In genomic region chr20:45925821-45926506, GRCh38 we compare ENCODE assay signal across 17 cellular contexts. TPM values are rescaled to one million over a fixed set of nuclear protein-coding genes. Genes with fewer than 3 reads are reported as not detected.
"Had no signal": no experiment of that assay in that cellular context is flagged by ENCODE, and none has a peak within 500 bp of the region (broad histone marks: within the 10 kb centered on the region; RNA-seq: fewer than 3 reads in every experiment).

No MANE protein-coding gene starts in this region.

- H3K36me3 Mint-ChIP-seq: activated naive CD8-positive, alpha-beta T cell treated with anti-CD3 and anti-CD28 coated beads for 36 hours; brain; natural killer cell had no signal

- H3K4me3 Mint-ChIP-seq: activated B cell treated with CpG ODN at 0.5 μM for 24 hours; activated CD4-positive, alpha-beta T cell treated with anti-CD3 and anti-CD28 coated beads, Interleukin-2, amount 10 ng/mL, durations not matched to agents 24 days and 14 days; activated CD8-positive, alpha-beta T cell treated with anti-CD3 and anti-CD28 coated beads, Interleukin-2, amount 10 ng/mL, durations not matched to agents 7 days and 5 days; activated naive CD8-positive, alpha-beta T cell treated with anti-CD3 and anti-CD28 coated beads for 36 hours; activated T-cell treated with anti-CD3 and anti-CD28 coated beads, Interleukin-2, amount 50 U/mL, for 72 hours; brain; effector memory CD8-positive, alpha-beta T cell; natural killer cell had no signal

- H3K27ac Mint-ChIP-seq: activated B cell treated with CpG ODN at 0.5 μM for 24 hours; activated CD4-positive, alpha-beta T cell treated with anti-CD3 and anti-CD28 coated beads, Interleukin-2, amount 10 ng/mL, durations not matched to agents 24 days and 14 days; activated CD8-positive, alpha-beta T cell treated with anti-CD3 and anti-CD28 coated beads, Interleukin-2, amount 10 ng/mL, durations not matched to agents 7 days and 5 days; activated naive CD8-positive, alpha-beta T cell treated with anti-CD3 and anti-CD28 coated beads for 36 hours; activated T-cell treated with anti-CD3 and anti-CD28 coated beads, Interleukin-2, amount 50 U/mL, for 72 hours; effector memory CD8-positive, alpha-beta T cell; natural killer cell; T-helper 17 cell had no signal

- H3K27me3 ChIP-seq: heart left ventricle, sigmoid colon, stomach had no signal

- DNase-seq: activated B cell treated with CpG ODN at 0.5 μM for 24 hours; activated CD4-positive, alpha-beta T cell treated with anti-CD3 and anti-CD28 coated beads, Interleukin-2, amount 10 ng/mL, durations not matched to agents 24 days and 14 days; activated CD8-positive, alpha-beta memory T cell treated with anti-CD3 and anti-CD28 coated beads, Interleukin-2, amount 50 U/mL, for 48 hours; activated CD8-positive, alpha-beta T cell treated with anti-CD3 and anti-CD28 coated beads, Interleukin-2, amount 10 ng/mL, durations not matched to agents 7 days and 5 days; activated naive CD8-positive, alpha-beta T cell treated with anti-CD3 and anti-CD28 coated beads for 36 hours; activated T-cell treated with anti-CD3 and anti-CD28 coated beads, Interleukin-2, amount 50 U/mL, for 72 hours; cortex of kidney; effector memory CD8-positive, alpha-beta T cell; natural killer cell; sigmoid colon; stimulated activated CD4-positive, alpha-beta T cell treated with anti-CD3 and anti-CD28 coated beads, Interleukin-1b, Interleukin-23, amount 100 ng/mL, for 48 hours; stomach; T-helper 17 cell had no signal

- H3K27me3 Mint-ChIP-seq: activated naive CD8-positive, alpha-beta T cell treated with anti-CD3 and anti-CD28 coated beads for 36 hours; brain had no signal

- H3K9me3 Mint-ChIP-seq: activated B cell treated with CpG ODN at 0.5 μM for 24 hours; activated CD4-positive, alpha-beta T cell treated with anti-CD3 and anti-CD28 coated beads, Interleukin-2, amount 10 ng/mL, durations not matched to agents 24 days and 14 days; activated naive CD8-positive, alpha-beta T cell treated with anti-CD3 and anti-CD28 coated beads for 36 hours; activated T-cell treated with anti-CD3 and anti-CD28 coated beads, Interleukin-2, amount 50 U/mL, for 72 hours; brain; effector memory CD8-positive, alpha-beta T cell; natural killer cell had no signal

- ATAC-seq: activated CD8-positive, alpha-beta T cell treated with anti-CD3 and anti-CD28 coated beads, Interleukin-2, amount 10 ng/mL, durations not matched to agents 7 days and 5 days; activated T-cell treated with anti-CD3 and anti-CD28 coated beads, Interleukin-2, amount 50 U/mL, for 72 hours; effector memory CD8-positive, alpha-beta T cell; heart left ventricle; natural killer cell; T-helper 17 cell had no signal

- H3K4me3 ChIP-seq: heart left ventricle, sigmoid colon, stomach, thoracic aorta had no signal

- H3K36me3 ChIP-seq: heart left ventricle, sigmoid colon, stomach, thoracic aorta had no signal

- H3K4me1 Mint-ChIP-seq: activated B cell treated with CpG ODN at 0.5 μM for 24 hours; activated naive CD8-positive, alpha-beta T cell treated with anti-CD3 and anti-CD28 coated beads for 36 hours had no signal

- H3K9me3 ChIP-seq: heart left ventricle, sigmoid colon, stomach, thoracic aorta had no signal

- H3K27ac ChIP-seq: thoracic aorta had no signal

RNA-seq across cellular contexts. Expression of gene SPATA25, which starts 38.5 kb away (rescaled TPM):
- total RNA-seq: epithelial cell of proximal tubule had no signal
